ENCODE assay signal across 1 cellular context in genomic region chr20:20237093-20237959, GRCh38.
TF ChIP-seq lines count a peak whose summit lies in the region.

No MANE protein-coding gene starts in this region.

TF ChIP-seq in HEK293, 187 proteins besides CTCF, POLR2A, EP300 and RAD21 (continued from another document):
- no peak for TF ChIP-seq PATZ1 (tag by site-specific recombination; IDR thresholded peaks at IDR 0.05)
- no peak for TF ChIP-seq ZBTB10 (tag by site-specific recombination; IDR thresholded peaks at IDR 0.05)
- no peak for TF ChIP-seq ZBTB49 (tag by site-specific recombination; IDR thresholded peaks at IDR 0.05; ENCODE audit: low read depth)
- TF ChIP-seq SALL2 (tag by site-specific recombination; IDR thresholded peaks at IDR 0.05; ENCODE audit: borderline replicate concordance): no peak
